Comparison of ENCODE assay signal across 9 cellular contexts in the genomic region with DNA sequence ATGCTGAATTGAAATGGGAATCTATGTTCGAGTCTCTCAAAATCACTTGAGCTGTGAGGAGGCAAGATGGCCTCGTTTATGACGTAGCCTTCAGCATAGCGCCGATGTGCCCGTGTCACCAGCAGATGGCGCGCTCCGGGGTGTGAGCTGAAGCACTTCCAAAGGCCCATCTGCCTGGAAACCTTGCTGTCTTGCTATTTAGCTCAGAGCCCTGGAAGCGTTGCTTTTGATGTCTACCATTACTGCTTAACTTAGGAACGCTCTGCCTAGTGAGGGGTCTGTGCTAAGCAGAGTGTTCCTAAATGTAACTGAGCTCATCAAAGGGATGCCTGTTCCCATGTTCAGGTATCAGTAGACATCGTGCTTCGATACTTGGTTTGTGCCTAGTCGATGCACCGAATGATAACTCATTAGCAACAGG.
DNase-seq lines count a peak whose midpoint lies in the region; ATAC-seq, FAIRE-seq and TF ChIP-seq lines count a peak whose summit lies in the region.
"Had no signal": no experiment of that assay in that cellular context is flagged by ENCODE, and none has a peak within 500 bp of the region (broad histone marks: within the 10 kb centered on the region; RNA-seq: fewer than 3 reads in every experiment).

No MANE protein-coding gene starts in this region.

- no peak for TF ChIP-seq POLR2A in upper lobe of left lung (IDR thresholded peaks at IDR 0.05)

- H3K9me3 ChIP-seq in pancreas: no peaks in the 10 kb centered on the region
- H3K9me3 ChIP-seq in upper lobe of left lung: no peaks in the 10 kb centered on the region

- H3K4me3 ChIP-seq in pancreas (no peak overlapping the region), upper lobe of left lung (no peak overlapping the region)

- H3K36me3 ChIP-seq in pancreas: no peaks in the 10 kb centered on the region
- H3K36me3 ChIP-seq in upper lobe of left lung: no peaks in the 10 kb centered on the region

- TF ChIP-seq EP300 in upper lobe of left lung (IDR thresholded peaks at IDR 0.05): no peak

- FAIRE-seq in HTR-8/SVneo (lab: Jason Lieb, UNC) (peak; percentile 95), pancreas (lab: Jason Lieb, UNC) (no peak)
- FAIRE-seq: TTC549 had no signal

- intact Hi-C loops in pancreas (cut with DNase I): loop anchor here in 2 of 3 donors (5.0 kb wide), 2 partner anchors 113 to 118 kb away; no protein-coding TSS in a partner anchor

- H3K27ac ChIP-seq in foreskin keratinocyte (no peak overlapping the region), pancreas (no peak overlapping the region), upper lobe of left lung (no peak overlapping the region)

- peak; percentile 95 for TF ChIP-seq CTCF in foreskin keratinocyte (conservative IDR thresholded peaks at IDR 0.05)
- TF ChIP-seq CTCF in pancreas (IDR thresholded peaks at IDR 0.05): peak; percentile 62 to 70 (median 70)
- peak; percentile 38 to 75 (median 65) for TF ChIP-seq CTCF in upper lobe of left lung (IDR thresholded peaks at IDR 0.05)

- peak; percentile 68 for DNase-seq in COR-L47 (lab: John Stamatoyannopoulos, UW)
- peak; percentile 76 for DNase-seq in HTR-8/SVneo (ENCODE audit: insufficient read length, low spot score)
- peak; percentile 66 for DNase-seq in RKO (ENCODE audit: low spot score)
- DNase-seq in activated T-helper 9 cell treated with anti-CD3 and anti-CD28 coated beads, Interleukin-2, amount 50 U/mL, for 16 hours (ENCODE audit: low read depth): peak; percentile 43
- DNase-seq in foreskin keratinocyte: peak in 1 of 2 donors; percentile 43
- DNase-seq in pancreas: peak; percentile 47 to 91 (median 76)
- peak; percentile 73 to 92 for DNase-seq in upper lobe of left lung

- ATAC-seq in GM21367 (IDR thresholded peaks at IDR 0.05; ENCODE audit: unreplicated experiment) (peak; percentile 93), foreskin keratinocyte (peak; percentile 92), pancreas (peak; percentile 82 to 97 (median 92)), upper lobe of left lung (ENCODE audit: low FRiP score in 2 of 2) (peak; percentile 75 to 84)

- no peaks in the 10 kb centered on the region for H3K27me3 ChIP-seq in foreskin keratinocyte
- no peaks in the 10 kb centered on the region for H3K27me3 ChIP-seq in pancreas
- H3K27me3 ChIP-seq in upper lobe of left lung: no peaks in the 10 kb centered on the region

- H3K4me1 ChIP-seq in foreskin keratinocyte (no peaks in the 10 kb centered on the region), pancreas (no peaks in the 10 kb centered on the region), upper lobe of left lung (peaks cover 0 to 5% (median 1%) of the 10 kb centered on the region in 4 donors)

- 30% methylated on average over 15 of the region's 15 CpGs for WGBS in pancreas, 2 donors
- 41 to 43% methylated on average over 11 to 15 of the region's 15 CpGs for WGBS in upper lobe of left lung, 2 donors
